In the genomic region with DNA sequence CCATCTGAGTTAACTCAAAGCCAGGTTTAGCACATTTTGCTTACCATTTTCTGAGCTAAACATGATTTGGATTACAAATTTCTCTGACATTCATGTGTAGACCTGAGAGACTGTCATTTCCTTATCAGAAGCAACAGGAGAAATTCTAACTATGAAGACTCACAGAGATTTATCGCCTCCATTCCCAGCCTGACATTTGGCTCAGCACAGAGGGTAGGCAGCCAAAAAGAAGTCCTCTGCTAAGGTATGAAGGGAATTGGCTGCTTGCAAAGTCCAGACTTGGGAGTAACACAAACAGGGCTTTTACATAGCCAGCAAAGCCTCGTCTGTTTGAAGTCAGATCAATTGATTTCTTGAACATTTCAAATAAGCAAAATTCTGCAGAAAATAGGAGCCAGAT, we compare ENCODE assay signal across 1 cellular context.
TF ChIP-seq lines count a peak whose summit lies in the region.

No MANE protein-coding gene starts in this region.

TF ChIP-seq in IMR-90, 13 proteins besides CTCF, POLR2A, EP300 and RAD21:
- TF ChIP-seq NFE2L2 (IDR thresholded peaks at IDR 0.05; ENCODE audit: low read depth, low read length) (no peak), MXI1 (IDR thresholded peaks at IDR 0.05; ENCODE audit: borderline replicate concordance, low read depth, low read length) (no peak), MAZ (IDR thresholded peaks at IDR 0.05; ENCODE audit: borderline replicate concordance, low read depth, low read length) (no peak), RFX5 (IDR thresholded peaks at IDR 0.05; ENCODE audit: low read depth, low read length) (no peak)
